Comparison of ENCODE assay signal across 1 cellular context in genomic region chr16:74984670-74985411, GRCh38.
TF ChIP-seq lines count a peak whose summit lies in the region.

A gene with protein sequence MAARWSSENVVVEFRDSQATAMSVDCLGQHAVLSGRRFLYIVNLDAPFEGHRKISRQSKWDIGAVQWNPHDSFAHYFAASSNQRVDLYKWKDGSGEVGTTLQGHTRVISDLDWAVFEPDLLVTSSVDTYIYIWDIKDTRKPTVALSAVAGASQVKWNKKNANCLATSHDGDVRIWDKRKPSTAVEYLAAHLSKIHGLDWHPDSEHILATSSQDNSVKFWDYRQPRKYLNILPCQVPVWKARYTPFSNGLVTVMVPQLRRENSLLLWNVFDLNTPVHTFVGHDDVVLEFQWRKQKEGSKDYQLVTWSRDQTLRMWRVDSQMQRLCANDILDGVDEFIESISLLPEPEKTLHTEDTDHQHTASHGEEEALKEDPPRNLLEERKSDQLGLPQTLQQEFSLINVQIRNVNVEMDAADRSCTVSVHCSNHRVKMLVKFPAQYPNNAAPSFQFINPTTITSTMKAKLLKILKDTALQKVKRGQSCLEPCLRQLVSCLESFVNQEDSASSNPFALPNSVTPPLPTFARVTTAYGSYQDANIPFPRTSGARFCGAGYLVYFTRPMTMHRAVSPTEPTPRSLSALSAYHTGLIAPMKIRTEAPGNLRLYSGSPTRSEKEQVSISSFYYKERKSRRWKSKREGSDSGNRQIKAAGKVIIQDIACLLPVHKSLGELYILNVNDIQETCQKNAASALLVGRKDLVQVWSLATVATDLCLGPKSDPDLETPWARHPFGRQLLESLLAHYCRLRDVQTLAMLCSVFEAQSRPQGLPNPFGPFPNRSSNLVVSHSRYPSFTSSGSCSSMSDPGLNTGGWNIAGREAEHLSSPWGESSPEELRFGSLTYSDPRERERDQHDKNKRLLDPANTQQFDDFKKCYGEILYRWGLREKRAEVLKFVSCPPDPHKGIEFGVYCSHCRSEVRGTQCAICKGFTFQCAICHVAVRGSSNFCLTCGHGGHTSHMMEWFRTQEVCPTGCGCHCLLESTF (minus strand): TSS chr16:74985123. CDS start chr16:74985017, 106 bp downstream.

TF ChIP-seq in HepG2, 621 proteins besides CTCF, POLR2A, EP300 and RAD21 (continued from another document and continues in another):
- TF ChIP-seq PRDM4 (CRISPR knock-in tag; IDR thresholded peaks at IDR 0.05; ENCODE audit: borderline replicate concordance) (no peak), ATAD3A (CRISPR knock-in tag; IDR thresholded peaks at IDR 0.05) (0 out of 2 replicates have a peak, but pooled peaks have one; percentile 66), ZNF557 (CRISPR knock-in tag; IDR thresholded peaks at IDR 0.05) (no peak), EED (CRISPR knock-in tag; IDR thresholded peaks at IDR 0.05) (peak; percentile 59), NFE2L1 (CRISPR knock-in tag; IDR thresholded peaks at IDR 0.05; ENCODE audit: borderline replicate concordance) (no peak; the same call in 1 of the 2 replicates), SRSF1 (optimal IDR thresholded peaks at IDR 0.05; ENCODE audit: low read depth, low read length) (peak; percentile 56), ZKSCAN8 (CRISPR knock-in tag; IDR thresholded peaks at IDR 0.05; ENCODE audit: borderline replicate concordance) (peak; percentile 57; the same call in 1 of the 2 replicates), TBX3 (IDR thresholded peaks at IDR 0.05; ENCODE audit: borderline replicate concordance) (no peak), SP140L (CRISPR knock-in tag; IDR thresholded peaks at IDR 0.05; ENCODE audit: borderline replicate concordance) (no peak), ZNF260 (CRISPR knock-in tag; IDR thresholded peaks at IDR 0.05; ENCODE audit: borderline replicate concordance, low read depth) (no peak), RBFOX2 (IDR thresholded peaks at IDR 0.05; ENCODE audit: low read depth, low read length) (peak; percentile 90), MYPOP (CRISPR knock-in tag; IDR thresholded peaks at IDR 0.05) (peak; percentile 77), ZNF773 (CRISPR knock-in tag; IDR thresholded peaks at IDR 0.05; ENCODE audit: borderline replicate concordance) (peak; percentile 83; the same call in 1 of the 2 replicates), FOXC1 (CRISPR knock-in tag; IDR thresholded peaks at IDR 0.05; ENCODE audit: borderline replicate concordance) (no peak; the same call in 1 of the 2 replicates), ZNF775 (CRISPR knock-in tag; IDR thresholded peaks at IDR 0.05; ENCODE audit: borderline replicate concordance) (0 out of 2 replicates have a peak, but pooled peaks have one; percentile 45), TGIF2 (CRISPR knock-in tag; IDR thresholded peaks at IDR 0.05) (0 out of 2 replicates have a peak, but pooled peaks have one; percentile 33), LCORL (IDR thresholded peaks at IDR 0.05) (no peak), LCORL (CRISPR knock-in tag; IDR thresholded peaks at IDR 0.05) (peak; percentile 66; the same call in 1 of the 2 replicates), ZBTB20 (CRISPR knock-in tag; IDR thresholded peaks at IDR 0.05; ENCODE audit: borderline replicate concordance, low read depth) (peak; percentile 79; the same call in 1 of the 2 replicates), TBX2 (CRISPR knock-in tag; IDR thresholded peaks at IDR 0.05; ENCODE audit: borderline replicate concordance) (peak; percentile 65; the same call in 1 of the 2 replicates), ZNF776 (CRISPR knock-in tag; IDR thresholded peaks at IDR 0.05) (no peak; the same call in 1 of the 2 replicates), ISX (CRISPR knock-in tag; conservative IDR thresholded peaks at IDR 0.05) (no peak), ZNF816 (CRISPR knock-in tag; IDR thresholded peaks at IDR 0.05; ENCODE audit: borderline replicate concordance) (no peak), PITX1 (CRISPR knock-in tag; IDR thresholded peaks at IDR 0.05) (peak; percentile 82), CEBPG (CRISPR knock-in tag; IDR thresholded peaks at IDR 0.05) (peak; percentile 84), CBX2 (IDR thresholded peaks at IDR 0.05; ENCODE audit: low read depth, low read length) (no peak), CBX2 (CRISPR knock-in tag; IDR thresholded peaks at IDR 0.05; ENCODE audit: low read depth) (no peak), ZNF713 (CRISPR knock-in tag; IDR thresholded peaks at IDR 0.05) (no peak), PAX8 (CRISPR knock-in tag; IDR thresholded peaks at IDR 0.05; ENCODE audit: borderline replicate concordance) (no peak), JUNB (CRISPR knock-in tag; IDR thresholded peaks at IDR 0.05; ENCODE audit: borderline replicate concordance) (no peak), ZNF180 (CRISPR knock-in tag; IDR thresholded peaks at IDR 0.05; ENCODE audit: borderline replicate concordance, low read depth) (no peak; the same call in 1 of the 2 replicates), ZNF883 (CRISPR knock-in tag; IDR thresholded peaks at IDR 0.05; ENCODE audit: not compliant biosample characterization) (peak; percentile 98), ATF7 (IDR thresholded peaks at IDR 0.05) (no peak), ATF7 (CRISPR knock-in tag; IDR thresholded peaks at IDR 0.05) (peak; percentile 69), SAP130 (CRISPR knock-in tag; IDR thresholded peaks at IDR 0.05; ENCODE audit: low read depth) (peak; percentile 89), ISL2 (CRISPR knock-in tag; IDR thresholded peaks at IDR 0.05) (peak; percentile 52; the same call in 1 of the 2 replicates), LBX2 (CRISPR knock-in tag; IDR thresholded peaks at IDR 0.05; ENCODE audit: borderline replicate concordance) (peak; percentile 55; the same call in 1 of the 2 replicates)
- TF ChIP-seq, protein P1, sequence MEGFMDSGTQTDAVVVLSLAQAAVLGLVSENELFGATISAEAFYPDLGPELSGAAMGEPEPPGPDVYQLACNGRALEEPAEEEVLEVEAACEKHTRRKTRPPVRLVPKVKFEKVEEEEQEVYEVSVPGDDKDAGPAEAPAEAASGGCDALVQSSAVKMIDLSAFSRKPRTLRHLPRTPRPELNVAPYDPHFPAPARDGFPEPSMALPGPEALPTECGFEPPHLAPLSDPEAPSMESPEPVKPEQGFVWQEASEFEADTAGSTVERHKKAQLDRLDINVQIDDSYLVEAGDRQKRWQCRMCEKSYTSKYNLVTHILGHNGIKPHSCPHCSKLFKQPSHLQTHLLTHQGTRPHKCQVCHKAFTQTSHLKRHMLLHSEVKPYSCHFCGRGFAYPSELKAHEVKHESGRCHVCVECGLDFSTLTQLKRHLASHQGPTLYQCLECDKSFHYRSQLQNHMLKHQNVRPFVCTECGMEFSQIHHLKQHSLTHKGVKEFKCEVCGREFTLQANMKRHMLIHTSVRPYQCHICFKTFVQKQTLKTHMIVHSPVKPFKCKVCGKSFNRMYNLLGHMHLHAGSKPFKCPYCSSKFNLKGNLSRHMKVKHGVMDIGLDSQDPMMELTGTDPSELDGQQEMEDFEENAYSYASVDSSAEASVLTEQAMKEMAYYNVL (CRISPR knock-in tag; IDR thresholded peaks at IDR 0.05; ENCODE audit: borderline replicate concordance): no peak; the same call in 1 of the 2 replicates
- TF ChIP-seq, protein P2, sequence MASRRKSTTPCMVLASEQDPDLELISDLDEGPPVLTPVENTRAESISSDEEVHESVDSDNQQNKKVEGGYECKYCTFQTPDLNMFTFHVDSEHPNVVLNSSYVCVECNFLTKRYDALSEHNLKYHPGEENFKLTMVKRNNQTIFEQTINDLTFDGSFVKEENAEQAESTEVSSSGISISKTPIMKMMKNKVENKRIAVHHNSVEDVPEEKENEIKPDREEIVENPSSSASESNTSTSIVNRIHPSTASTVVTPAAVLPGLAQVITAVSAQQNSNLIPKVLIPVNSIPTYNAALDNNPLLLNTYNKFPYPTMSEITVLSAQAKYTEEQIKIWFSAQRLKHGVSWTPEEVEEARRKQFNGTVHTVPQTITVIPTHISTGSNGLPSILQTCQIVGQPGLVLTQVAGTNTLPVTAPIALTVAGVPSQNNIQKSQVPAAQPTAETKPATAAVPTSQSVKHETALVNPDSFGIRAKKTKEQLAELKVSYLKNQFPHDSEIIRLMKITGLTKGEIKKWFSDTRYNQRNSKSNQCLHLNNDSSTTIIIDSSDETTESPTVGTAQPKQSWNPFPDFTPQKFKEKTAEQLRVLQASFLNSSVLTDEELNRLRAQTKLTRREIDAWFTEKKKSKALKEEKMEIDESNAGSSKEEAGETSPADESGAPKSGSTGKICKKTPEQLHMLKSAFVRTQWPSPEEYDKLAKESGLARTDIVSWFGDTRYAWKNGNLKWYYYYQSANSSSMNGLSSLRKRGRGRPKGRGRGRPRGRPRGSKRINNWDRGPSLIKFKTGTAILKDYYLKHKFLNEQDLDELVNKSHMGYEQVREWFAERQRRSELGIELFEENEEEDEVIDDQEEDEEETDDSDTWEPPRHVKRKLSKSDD (CRISPR knock-in tag; IDR thresholded peaks at IDR 0.05; ENCODE audit: low read depth): peak; percentile 36
- TF ChIP-seq, protein P3, sequence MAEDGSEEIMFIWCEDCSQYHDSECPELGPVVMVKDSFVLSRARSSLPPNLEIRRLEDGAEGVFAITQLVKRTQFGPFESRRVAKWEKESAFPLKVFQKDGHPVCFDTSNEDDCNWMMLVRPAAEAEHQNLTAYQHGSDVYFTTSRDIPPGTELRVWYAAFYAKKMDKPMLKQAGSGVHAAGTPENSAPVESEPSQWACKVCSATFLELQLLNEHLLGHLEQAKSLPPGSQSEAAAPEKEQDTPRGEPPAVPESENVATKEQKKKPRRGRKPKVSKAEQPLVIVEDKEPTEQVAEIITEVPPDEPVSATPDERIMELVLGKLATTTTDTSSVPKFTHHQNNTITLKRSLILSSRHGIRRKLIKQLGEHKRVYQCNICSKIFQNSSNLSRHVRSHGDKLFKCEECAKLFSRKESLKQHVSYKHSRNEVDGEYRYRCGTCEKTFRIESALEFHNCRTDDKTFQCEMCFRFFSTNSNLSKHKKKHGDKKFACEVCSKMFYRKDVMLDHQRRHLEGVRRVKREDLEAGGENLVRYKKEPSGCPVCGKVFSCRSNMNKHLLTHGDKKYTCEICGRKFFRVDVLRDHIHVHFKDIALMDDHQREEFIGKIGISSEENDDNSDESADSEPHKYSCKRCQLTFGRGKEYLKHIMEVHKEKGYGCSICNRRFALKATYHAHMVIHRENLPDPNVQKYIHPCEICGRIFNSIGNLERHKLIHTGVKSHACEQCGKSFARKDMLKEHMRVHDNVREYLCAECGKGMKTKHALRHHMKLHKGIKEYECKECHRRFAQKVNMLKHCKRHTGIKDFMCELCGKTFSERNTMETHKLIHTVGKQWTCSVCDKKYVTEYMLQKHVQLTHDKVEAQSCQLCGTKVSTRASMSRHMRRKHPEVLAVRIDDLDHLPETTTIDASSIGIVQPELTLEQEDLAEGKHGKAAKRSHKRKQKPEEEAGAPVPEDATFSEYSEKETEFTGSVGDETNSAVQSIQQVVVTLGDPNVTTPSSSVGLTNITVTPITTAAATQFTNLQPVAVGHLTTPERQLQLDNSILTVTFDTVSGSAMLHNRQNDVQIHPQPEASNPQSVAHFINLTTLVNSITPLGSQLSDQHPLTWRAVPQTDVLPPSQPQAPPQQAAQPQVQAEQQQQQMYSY (CRISPR knock-in tag; IDR thresholded peaks at IDR 0.05): no peak
